ENCODE assay signal across 16 cellular contexts in genomic region chr14:61331992-61332657, GRCh38. TPM values are rescaled to one million over a fixed set of nuclear protein-coding genes. Genes with fewer than 3 reads are reported as not detected.
DNase-seq lines count a peak whose midpoint lies in the region; ATAC-seq and TF ChIP-seq lines count a peak whose summit lies in the region.
"Had no signal": no experiment of that assay in that cellular context is flagged by ENCODE, and none has a peak within 500 bp of the region (broad histone marks: within the 10 kb centered on the region; RNA-seq: fewer than 3 reads in every experiment).

No MANE protein-coding gene starts in this region.

- intact Hi-C loops in activated T-helper 2 cell treated with anti-CD3 and anti-CD28 coated beads, Interferon-gamma antibody, Interleukin-2, Interleukin-4, amounts not matched to agents 10 μg/mL and 5 μg/mL and 100 μg/mL, durations not matched to agents 14 hours and 24 hours and 36 hours (cut with micrococcal nuclease), result loop anchor here (1.0 to 5.0 kb wide), 2 partner anchors 10 to 365 kb away; partner anchors contain the start of gene HIF1A
- intact Hi-C loops in naive thymus-derived CD4-positive, alpha-beta T cell (cut with micrococcal nuclease), result loop anchor here (1.0 to 5.0 kb wide), 3 partner anchors 9 to 330 kb away; no protein-coding TSS in a partner anchor
- intact Hi-C loops in lower leg skin (cut with DNase I; ENCODE audit: low total_unique reads), result no loop called here

- H3K36me3 ChIP-seq in HEK293 (ENCODE audit: control insufficient read depth in 2 of 2, insufficient read depth in 1 of 2, low read length in 2 of 2), result no peaks in the 10 kb centered on the region
- no peaks in the 10 kb centered on the region for H3K36me3 ChIP-seq in naive thymus-derived CD4-positive, alpha-beta T cell (ENCODE audit: control insufficient read depth in 2 of 3, insufficient read depth in 3 of 3, low read length in 3 of 3)
- H3K36me3 ChIP-seq: SJCRH30 had no signal

- 0 out of 2 replicates have a peak overlapping the region, but pooled peaks have one; percentile 53 for H3K27ac ChIP-seq in HEK293 (ENCODE audit: extremely low read depth, low read depth, low read length)
- peak overlapping the region; percentile 94 for H3K27ac ChIP-seq in naive thymus-derived CD4-positive, alpha-beta T cell (ENCODE audit: low read depth, low read length)
- H3K27ac ChIP-seq: 22Rv1, hepatocyte, SJCRH30 had no signal

- peaks cover 12% of the 10 kb centered on the region; the same call in 1 of the 2 replicates for H3K4me1 ChIP-seq in HEK293 (ENCODE audit: control insufficient read depth, insufficient read depth, low read length)
- peaks cover 60 to 84% of the 10 kb centered on the region in 2 donors for H3K4me1 ChIP-seq in naive thymus-derived CD4-positive, alpha-beta T cell (ENCODE audit: control insufficient read depth in 2 of 2, insufficient read depth in 2 of 2, low read length in 2 of 2)
- H3K4me1 ChIP-seq: SJCRH30 had no signal

- CTCF ChIA-PET in HEK293 (lab: Yijun Ruan, JAX), result no interaction called here
- CTCF ChIA-PET in naive thymus-derived CD4-positive, alpha-beta T cell (lab: Charles Lee), result interaction anchor here (0.6 to 1.8 kb wide), 6 partner anchors 9 to 119 kb away, joined by 3 to 11 read pairs (median 4); no protein-coding TSS in a partner anchor

- peaks cover 18% of the 10 kb centered on the region for H3K36me3 Mint-ChIP-seq in activated T-helper 2 cell treated with anti-CD3 and anti-CD28 coated beads, Interferon-gamma antibody, Interleukin-2, Interleukin-4, amounts not matched to agents 10 μg/mL and 5 μg/mL and 100 μg/mL, durations not matched to agents 14 hours and 24 hours and 36 hours (ENCODE audit: low read depth)
- H3K36me3 Mint-ChIP-seq in naive thymus-derived CD4-positive, alpha-beta T cell, result peaks cover 4 to 32% (median 16%) of the 10 kb centered on the region in 5 donors

- POLR2A ChIA-PET in HEK293 (lab: Yijun Ruan, JAX), result no interaction called here
- POLR2A ChIA-PET in naive thymus-derived CD4-positive, alpha-beta T cell (lab: Charles Lee), result interaction anchor here (0.8 to 10.5 kb wide), 17 partner anchors 10 to 160 kb away, joined by 3 to 214 read pairs (median 4); partner anchors contain the start of gene PRKCH

- no peaks in the 10 kb centered on the region for H3K9me3 ChIP-seq in HEK293 (ENCODE audit: control insufficient read depth, insufficient read depth, low read depth, low read length)
- no peaks in the 10 kb centered on the region for H3K9me3 ChIP-seq in naive thymus-derived CD4-positive, alpha-beta T cell (ENCODE audit: control insufficient read depth in 2 of 3, low read length in 3 of 3)
- H3K9me3 ChIP-seq: SJCRH30 had no signal

- H3K4me3 ChIP-seq in HEK293 (ENCODE audit: low read depth, low read length) (no peak overlapping the region), lower leg skin (ENCODE audit: low read depth, poor library complexity, severe bottlenecking) (no peak overlapping the region)
- H3K4me3 ChIP-seq in naive thymus-derived CD4-positive, alpha-beta T cell (ENCODE audit: low read length), result peak overlapping the region; percentile 55
- H3K4me3 ChIP-seq: hepatocyte, SJCRH30 had no signal

- peak overlapping the region; percentile 90 for H3K27ac Mint-ChIP-seq in activated T-helper 2 cell treated with anti-CD3 and anti-CD28 coated beads, Interferon-gamma antibody, Interleukin-2, Interleukin-4, amounts not matched to agents 10 μg/mL and 5 μg/mL and 100 μg/mL, durations not matched to agents 14 hours and 24 hours and 36 hours
- peak overlapping the region in 8 of 9 donors; percentile 92 to 100 (median 98) for H3K27ac Mint-ChIP-seq in naive thymus-derived CD4-positive, alpha-beta T cell
- H3K27ac Mint-ChIP-seq: H9 had no signal

- H3K27me3 ChIP-seq in naive thymus-derived CD4-positive, alpha-beta T cell (ENCODE audit: control insufficient read depth in 2 of 2, insufficient read depth in 2 of 2, low read length in 2 of 2), result no peaks in the 10 kb centered on the region
- H3K27me3 ChIP-seq: hepatocyte, SJCRH30 had no signal

- H3K4me1 Mint-ChIP-seq in activated T-helper 2 cell treated with anti-CD3 and anti-CD28 coated beads, Interferon-gamma antibody, Interleukin-2, Interleukin-4, amounts not matched to agents 10 μg/mL and 5 μg/mL and 100 μg/mL, durations not matched to agents 14 hours and 24 hours and 36 hours (ENCODE audit: low read depth), result peaks cover 69% of the 10 kb centered on the region
- H3K4me1 Mint-ChIP-seq in naive thymus-derived CD4-positive, alpha-beta T cell, result peaks cover 59 to 92% (median 82%) of the 10 kb centered on the region in 7 donors

- WGBS in lower leg skin, 2 donors, result 59 to 62% methylated on average over 4 of the region's 4 CpGs

- no peaks in the 10 kb centered on the region for H3K27me3 Mint-ChIP-seq in activated T-helper 2 cell treated with anti-CD3 and anti-CD28 coated beads, Interferon-gamma antibody, Interleukin-2, Interleukin-4, amounts not matched to agents 10 μg/mL and 5 μg/mL and 100 μg/mL, durations not matched to agents 14 hours and 24 hours and 36 hours (ENCODE audit: low read depth)
- no peaks in the 10 kb centered on the region for H3K27me3 Mint-ChIP-seq in naive thymus-derived CD4-positive, alpha-beta T cell

- TF ChIP-seq CTCF in HEK293 (tag by site-specific recombination; IDR thresholded peaks at IDR 0.05), result no peak
- TF ChIP-seq CTCF in lower leg skin (IDR thresholded peaks at IDR 0.05), result no peak

- no peak for TF ChIP-seq POLR2A in lower leg skin (IDR thresholded peaks at IDR 0.05)

- no peak for ATAC-seq in naive thymus-derived CD4-positive, alpha-beta T cell
- no peak for ATAC-seq in GM21717 (IDR thresholded peaks at IDR 0.05; ENCODE audit: unreplicated experiment)
- ATAC-seq: esophagus mucosa had no signal

- peak overlapping the region; percentile 77 for H3K4me3 Mint-ChIP-seq in activated T-helper 2 cell treated with anti-CD3 and anti-CD28 coated beads, Interferon-gamma antibody, Interleukin-2, Interleukin-4, amounts not matched to agents 10 μg/mL and 5 μg/mL and 100 μg/mL, durations not matched to agents 14 hours and 24 hours and 36 hours (ENCODE audit: low read depth)
- H3K4me3 Mint-ChIP-seq in naive thymus-derived CD4-positive, alpha-beta T cell, result peak overlapping the region; percentile 75 to 97 (median 84)
- H3K4me3 Mint-ChIP-seq: H9 had no signal

- DNase-seq in NCI-H1417 (lab: John Stamatoyannopoulos, UW) (peak in 2 of 3 experiments; percentile 6 to 58), NCI-H1417 treated with DMSO at 0.1 percent for 48 hours (lab: John Stamatoyannopoulos, UW) (no peak), GF-D8 (lab: John Stamatoyannopoulos, UW) (no peak), lower leg skin (ENCODE audit: low spot score in 2 of 2) (no peak)
- DNase-seq in activated T-helper 2 cell treated with anti-CD3 and anti-CD28 coated beads, Interferon-gamma antibody, Interleukin-2, Interleukin-4, amounts not matched to agents 10 μg/mL and 5 μg/mL and 100 μg/mL, durations not matched to agents 14 hours and 24 hours and 36 hours (ENCODE audit: low spot score), result no peak
- no peak for DNase-seq in naive thymus-derived CD4-positive, alpha-beta T cell
- DNase-seq: aorta, C1 segment of cervical spinal cord, H9, posterior cingulate gyrus, SJCRH30 had no signal

- no peaks in the 10 kb centered on the region for H3K9me3 Mint-ChIP-seq in activated T-helper 2 cell treated with anti-CD3 and anti-CD28 coated beads, Interferon-gamma antibody, Interleukin-2, Interleukin-4, amounts not matched to agents 10 μg/mL and 5 μg/mL and 100 μg/mL, durations not matched to agents 14 hours and 24 hours and 36 hours
- peaks cover 0 to 1% (median 0%) of the 10 kb centered on the region in 11 donors for H3K9me3 Mint-ChIP-seq in naive thymus-derived CD4-positive, alpha-beta T cell
- H3K9me3 Mint-ChIP-seq: H9 had no signal

TF ChIP-seq in HEK293, 187 proteins besides CTCF, POLR2A, EP300 and RAD21 (continues in another document):
- no peak for TF ChIP-seq SETDB1 (IDR thresholded peaks at IDR 0.05; ENCODE audit: insufficient read length, low read length)
- TF ChIP-seq ZNF629 (tag by site-specific recombination; IDR thresholded peaks at IDR 0.05), result peak; percentile 82
- no peak for TF ChIP-seq PRDM1 (tag by site-specific recombination; IDR thresholded peaks at IDR 0.05)
- TF ChIP-seq ZNF654 (tag by site-specific recombination; IDR thresholded peaks at IDR 0.05; ENCODE audit: low read depth), result no peak
- no peak for TF ChIP-seq ZNF837 (tag by site-specific recombination; IDR thresholded peaks at IDR 0.05)
- no peak for TF ChIP-seq BCL11A (tag by site-specific recombination; IDR thresholded peaks at IDR 0.05; ENCODE audit: low read depth)
- TF ChIP-seq ZNF157 (tag by site-specific recombination; IDR thresholded peaks at IDR 0.05), result no peak
- TF ChIP-seq ZNF248 (tag by site-specific recombination; IDR thresholded peaks at IDR 0.05), result no peak
- TF ChIP-seq, protein P1, sequence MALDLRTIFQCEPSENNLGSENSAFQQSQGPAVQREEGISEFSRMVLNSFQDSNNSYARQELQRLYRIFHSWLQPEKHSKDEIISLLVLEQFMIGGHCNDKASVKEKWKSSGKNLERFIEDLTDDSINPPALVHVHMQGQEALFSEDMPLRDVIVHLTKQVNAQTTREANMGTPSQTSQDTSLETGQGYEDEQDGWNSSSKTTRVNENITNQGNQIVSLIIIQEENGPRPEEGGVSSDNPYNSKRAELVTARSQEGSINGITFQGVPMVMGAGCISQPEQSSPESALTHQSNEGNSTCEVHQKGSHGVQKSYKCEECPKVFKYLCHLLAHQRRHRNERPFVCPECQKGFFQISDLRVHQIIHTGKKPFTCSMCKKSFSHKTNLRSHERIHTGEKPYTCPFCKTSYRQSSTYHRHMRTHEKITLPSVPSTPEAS (tag by site-specific recombination; IDR thresholded peaks at IDR 0.05), result 0 out of 2 replicates have a peak, but pooled peaks have one; percentile 9
- TF ChIP-seq ZNF174 (tag by site-specific recombination; IDR thresholded peaks at IDR 0.05), result no peak
- TF ChIP-seq MZF1 (tag by site-specific recombination; IDR thresholded peaks at IDR 0.05; ENCODE audit: borderline replicate concordance), result no peak
- no peak for TF ChIP-seq ZNF664 (tag by site-specific recombination; IDR thresholded peaks at IDR 0.05)

RNA-seq across cellular contexts. Expression of gene PRKCH, which starts 10.7 kb away (rescaled TPM):
- total RNA-seq in activated T-helper 2 cell treated with anti-CD3 and anti-CD28 coated beads, Interferon-gamma antibody, Interleukin-2, Interleukin-4, amounts not matched to agents 10 μg/mL and 5 μg/mL and 100 μg/mL, durations not matched to agents 14 hours and 24 hours and 36 hours, result 101 and 102 TPM in 2 replicates
- total RNA-seq in naive thymus-derived CD4-positive, alpha-beta T cell, result 100 to 1,000 TPM; 224 to 359 (median 320) TPM
- 100 to 1,000 TPM; 191 to 285 TPM for polyA plus RNA-seq in naive thymus-derived CD4-positive, alpha-beta T cell
- 100 to 1,000 TPM in 1 of 4 donors, 10 to 100 TPM in 3; 57.3 to 103 (median 66.7) TPM for total RNA-seq in lower leg skin

RNA-seq across cellular contexts. Expression of gene TMEM30B, which starts 51.0 kb away (rescaled TPM):
- 0.46 and 0.66 TPM in 2 replicates for total RNA-seq in activated T-helper 2 cell treated with anti-CD3 and anti-CD28 coated beads, Interferon-gamma antibody, Interleukin-2, Interleukin-4, amounts not matched to agents 10 μg/mL and 5 μg/mL and 100 μg/mL, durations not matched to agents 14 hours and 24 hours and 36 hours
- 10 to 100 TPM in 1 of 5 experiments, 1 to 10 TPM in 3, under 1 TPM in 1; 0.17 to 11.2 (median 2.7) TPM for total RNA-seq in naive thymus-derived CD4-positive, alpha-beta T cell
- 1 to 10 TPM; 5.7 to 7.0 TPM for polyA plus RNA-seq in naive thymus-derived CD4-positive, alpha-beta T cell
- 10 to 100 TPM; 25.1 to 43.6 (median 34.8) TPM for total RNA-seq in lower leg skin

Comparison
In these comparisons a context has a peak if more than half of its experiments do, and no peak if none do; other contexts are left out.
1. DNase-seq: peak in NCI-H1417 (2 of 3); none in NCI-H1417 treated with DMSO at 0.1 percent for 48 hours (single experiment), activated T-helper 2 cell treated with anti-CD3 and anti-CD28 coated beads, Interferon-gamma antibody, Interleukin-2, Interleukin-4, amounts not matched to agents 10 μg/mL and 5 μg/mL and 100 μg/mL, durations not matched to agents 14 hours and 24 hours and 36 hours (single experiment), naive thymus-derived CD4-positive, alpha-beta T cell (0 of 9), GF-D8 (single experiment) and lower leg skin (0 of 2).